In the genomic region with DNA sequence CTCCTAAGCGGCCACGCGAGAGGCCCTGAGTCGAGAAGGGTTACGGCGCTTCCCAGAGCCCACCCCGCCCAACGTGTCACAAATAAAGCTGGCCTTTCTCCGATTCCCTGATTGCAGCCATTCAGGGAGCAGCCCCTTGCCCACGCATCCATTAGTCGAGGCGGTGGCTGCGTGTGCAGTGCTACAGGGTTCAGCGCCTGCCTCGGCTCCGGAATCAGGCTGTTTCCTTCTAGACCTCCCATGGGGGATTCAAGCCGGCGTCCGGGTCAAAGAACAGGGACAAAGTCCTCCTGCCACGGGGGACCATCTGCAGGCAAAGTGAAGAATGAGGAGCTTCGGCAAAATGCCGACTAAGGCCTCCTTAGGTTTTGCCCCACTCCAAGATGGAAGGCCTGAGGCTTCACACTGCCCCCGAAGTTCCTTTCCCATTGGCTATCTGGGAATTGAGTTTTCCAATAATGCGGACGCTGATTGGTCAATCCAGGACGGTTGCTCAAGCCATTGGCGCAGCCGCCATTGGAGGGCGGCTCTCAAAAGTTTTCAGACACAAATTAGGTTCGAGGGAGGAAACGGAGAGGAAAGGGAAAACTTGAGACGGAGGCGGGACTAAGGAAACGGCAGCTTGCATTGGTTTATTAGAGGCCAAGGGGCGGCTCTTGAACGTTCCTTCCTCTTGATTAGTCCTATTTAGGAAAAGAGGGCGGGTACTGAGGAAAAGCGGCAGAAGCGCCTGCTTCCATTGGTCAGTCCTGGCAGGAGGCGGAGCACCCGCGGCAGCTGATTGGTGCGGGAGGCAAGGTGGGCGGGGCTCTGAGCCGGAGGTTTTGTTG, we compare ENCODE assay signal across 1 cellular context.
A peak's percentile ranks its signal among the peaks of the same experiment; 100 is the strongest.
TF ChIP-seq lines count a peak whose summit lies in the region.

No MANE protein-coding gene starts in this region.

TF ChIP-seq in HepG2, 621 proteins besides CTCF, POLR2A, EP300 and RAD21 (continued from another document and continues in another):
- TF ChIP-seq TMF1 (CRISPR knock-in tag; IDR thresholded peaks at IDR 0.05; ENCODE audit: low read depth), result no peak; the same call in 1 of the 2 replicates
- peak; percentile 73; the same call in 1 of the 2 replicates for TF ChIP-seq ARHGAP35 (CRISPR knock-in tag; IDR thresholded peaks at IDR 0.05; ENCODE audit: borderline replicate concordance)
- TF ChIP-seq, protein P1, sequence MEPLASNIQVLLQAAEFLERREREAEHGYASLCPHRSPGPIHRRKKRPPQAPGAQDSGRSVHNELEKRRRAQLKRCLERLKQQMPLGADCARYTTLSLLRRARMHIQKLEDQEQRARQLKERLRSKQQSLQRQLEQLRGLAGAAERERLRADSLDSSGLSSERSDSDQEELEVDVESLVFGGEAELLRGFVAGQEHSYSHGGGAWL (CRISPR knock-in tag; IDR thresholded peaks at IDR 0.05), result no peak
- TF ChIP-seq, protein P2, sequence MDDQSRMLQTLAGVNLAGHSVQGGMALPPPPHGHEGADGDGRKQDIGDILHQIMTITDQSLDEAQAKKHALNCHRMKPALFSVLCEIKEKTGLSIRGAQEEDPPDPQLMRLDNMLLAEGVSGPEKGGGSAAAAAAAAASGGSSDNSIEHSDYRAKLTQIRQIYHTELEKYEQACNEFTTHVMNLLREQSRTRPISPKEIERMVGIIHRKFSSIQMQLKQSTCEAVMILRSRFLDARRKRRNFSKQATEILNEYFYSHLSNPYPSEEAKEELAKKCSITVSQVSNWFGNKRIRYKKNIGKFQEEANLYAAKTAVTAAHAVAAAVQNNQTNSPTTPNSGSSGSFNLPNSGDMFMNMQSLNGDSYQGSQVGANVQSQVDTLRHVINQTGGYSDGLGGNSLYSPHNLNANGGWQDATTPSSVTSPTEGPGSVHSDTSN (CRISPR knock-in tag; IDR thresholded peaks at IDR 0.05; ENCODE audit: borderline replicate concordance), result no peak
- TF ChIP-seq THYN1 (CRISPR knock-in tag; IDR thresholded peaks at IDR 0.05; ENCODE audit: borderline replicate concordance, low read depth), result no peak
- TF ChIP-seq CHD4 (IDR thresholded peaks at IDR 0.05; ENCODE audit: borderline replicate concordance, low read length), result no peak; the same call in 1 of the 2 replicates
- peak; percentile 75; the same call in 1 of the 2 replicates for TF ChIP-seq ZNF577 (CRISPR knock-in tag; IDR thresholded peaks at IDR 0.05; ENCODE audit: borderline replicate concordance, low read depth)
- no peak for TF ChIP-seq RBM22 (optimal IDR thresholded peaks at IDR 0.05; ENCODE audit: low read length)
- TF ChIP-seq, protein P3, sequence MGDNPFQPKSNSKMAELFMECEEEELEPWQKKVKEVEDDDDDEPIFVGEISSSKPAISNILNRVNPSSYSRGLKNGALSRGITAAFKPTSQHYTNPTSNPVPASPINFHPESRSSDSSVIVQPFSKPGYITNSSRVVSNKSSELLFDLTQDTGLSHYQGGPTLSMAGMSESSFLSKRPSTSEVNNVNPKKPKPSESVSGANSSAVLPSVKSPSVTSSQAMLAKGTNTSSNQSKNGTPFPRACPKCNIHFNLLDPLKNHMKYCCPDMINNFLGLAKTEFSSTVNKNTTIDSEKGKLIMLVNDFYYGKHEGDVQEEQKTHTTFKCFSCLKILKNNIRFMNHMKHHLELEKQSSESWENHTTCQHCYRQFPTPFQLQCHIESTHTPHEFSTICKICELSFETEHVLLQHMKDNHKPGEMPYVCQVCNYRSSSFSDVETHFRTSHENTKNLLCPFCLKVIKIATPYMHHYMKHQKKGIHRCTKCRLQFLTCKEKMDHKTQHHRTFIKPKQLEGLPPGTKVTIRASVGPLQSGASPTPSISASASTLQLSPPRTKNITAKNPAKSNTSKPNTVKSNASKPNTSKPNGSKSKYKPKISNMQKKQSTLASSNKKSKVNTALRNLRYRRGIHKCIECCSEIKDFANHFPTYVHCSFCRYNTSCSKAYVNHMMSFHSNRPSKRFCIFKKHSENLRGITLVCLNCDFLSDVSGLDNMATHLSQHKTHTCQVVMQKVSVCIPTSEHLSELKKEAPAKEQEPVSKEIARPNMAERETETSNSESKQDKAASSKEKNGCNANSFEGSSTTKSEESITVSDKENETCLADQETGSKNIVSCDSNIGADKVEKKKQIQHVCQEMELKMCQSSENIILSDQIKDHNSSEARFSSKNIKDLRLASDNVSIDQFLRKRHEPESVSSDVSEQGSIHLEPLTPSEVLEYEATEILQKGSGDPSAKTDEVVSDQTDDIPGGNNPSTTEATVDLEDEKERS (CRISPR knock-in tag; IDR thresholded peaks at IDR 0.05), result no peak
- TF ChIP-seq MIER3 (CRISPR knock-in tag; IDR thresholded peaks at IDR 0.05; ENCODE audit: borderline replicate concordance), result no peak
- peak in 1 of 2 experiments; percentile 18; a peak in 1 of 4 replicates for TF ChIP-seq KLF16 (CRISPR knock-in tag; IDR thresholded peaks at IDR 0.05)
- TF ChIP-seq ARNTL (CRISPR knock-in tag; IDR thresholded peaks at IDR 0.05), result no peak
- no peak for TF ChIP-seq ZNF7 (CRISPR knock-in tag; IDR thresholded peaks at IDR 0.05)
- no peak for TF ChIP-seq ZNF234 (CRISPR knock-in tag; conservative IDR thresholded peaks at IDR 0.05)
- no peak; the same call in 1 of the 2 replicates for TF ChIP-seq MIER2 (CRISPR knock-in tag; IDR thresholded peaks at IDR 0.05)
- no peak for TF ChIP-seq HHEX (CRISPR knock-in tag; IDR thresholded peaks at IDR 0.05)
- peak; percentile 85 for TF ChIP-seq ZNF274 (CRISPR knock-in tag; IDR thresholded peaks at IDR 0.05)
- TF ChIP-seq ZBTB7B (CRISPR knock-in tag; IDR thresholded peaks at IDR 0.05), result no peak
- TF ChIP-seq ZNF776 (CRISPR knock-in tag; IDR thresholded peaks at IDR 0.05), result peak; percentile 81
- no peak for TF ChIP-seq ZNF546 (CRISPR knock-in tag; conservative IDR thresholded peaks at IDR 0.05)
- TF ChIP-seq, protein P4, sequence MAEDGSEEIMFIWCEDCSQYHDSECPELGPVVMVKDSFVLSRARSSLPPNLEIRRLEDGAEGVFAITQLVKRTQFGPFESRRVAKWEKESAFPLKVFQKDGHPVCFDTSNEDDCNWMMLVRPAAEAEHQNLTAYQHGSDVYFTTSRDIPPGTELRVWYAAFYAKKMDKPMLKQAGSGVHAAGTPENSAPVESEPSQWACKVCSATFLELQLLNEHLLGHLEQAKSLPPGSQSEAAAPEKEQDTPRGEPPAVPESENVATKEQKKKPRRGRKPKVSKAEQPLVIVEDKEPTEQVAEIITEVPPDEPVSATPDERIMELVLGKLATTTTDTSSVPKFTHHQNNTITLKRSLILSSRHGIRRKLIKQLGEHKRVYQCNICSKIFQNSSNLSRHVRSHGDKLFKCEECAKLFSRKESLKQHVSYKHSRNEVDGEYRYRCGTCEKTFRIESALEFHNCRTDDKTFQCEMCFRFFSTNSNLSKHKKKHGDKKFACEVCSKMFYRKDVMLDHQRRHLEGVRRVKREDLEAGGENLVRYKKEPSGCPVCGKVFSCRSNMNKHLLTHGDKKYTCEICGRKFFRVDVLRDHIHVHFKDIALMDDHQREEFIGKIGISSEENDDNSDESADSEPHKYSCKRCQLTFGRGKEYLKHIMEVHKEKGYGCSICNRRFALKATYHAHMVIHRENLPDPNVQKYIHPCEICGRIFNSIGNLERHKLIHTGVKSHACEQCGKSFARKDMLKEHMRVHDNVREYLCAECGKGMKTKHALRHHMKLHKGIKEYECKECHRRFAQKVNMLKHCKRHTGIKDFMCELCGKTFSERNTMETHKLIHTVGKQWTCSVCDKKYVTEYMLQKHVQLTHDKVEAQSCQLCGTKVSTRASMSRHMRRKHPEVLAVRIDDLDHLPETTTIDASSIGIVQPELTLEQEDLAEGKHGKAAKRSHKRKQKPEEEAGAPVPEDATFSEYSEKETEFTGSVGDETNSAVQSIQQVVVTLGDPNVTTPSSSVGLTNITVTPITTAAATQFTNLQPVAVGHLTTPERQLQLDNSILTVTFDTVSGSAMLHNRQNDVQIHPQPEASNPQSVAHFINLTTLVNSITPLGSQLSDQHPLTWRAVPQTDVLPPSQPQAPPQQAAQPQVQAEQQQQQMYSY (CRISPR knock-in tag; IDR thresholded peaks at IDR 0.05), result no peak; the same call in 1 of the 2 replicates
- TF ChIP-seq, protein P5, sequence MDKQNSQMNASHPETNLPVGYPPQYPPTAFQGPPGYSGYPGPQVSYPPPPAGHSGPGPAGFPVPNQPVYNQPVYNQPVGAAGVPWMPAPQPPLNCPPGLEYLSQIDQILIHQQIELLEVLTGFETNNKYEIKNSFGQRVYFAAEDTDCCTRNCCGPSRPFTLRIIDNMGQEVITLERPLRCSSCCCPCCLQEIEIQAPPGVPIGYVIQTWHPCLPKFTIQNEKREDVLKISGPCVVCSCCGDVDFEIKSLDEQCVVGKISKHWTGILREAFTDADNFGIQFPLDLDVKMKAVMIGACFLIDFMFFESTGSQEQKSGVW (CRISPR knock-in tag; IDR thresholded peaks at IDR 0.05; ENCODE audit: borderline replicate concordance), result no peak
- no peak; the same call in 1 of the 2 replicates for TF ChIP-seq ZSCAN20 (CRISPR knock-in tag; IDR thresholded peaks at IDR 0.05; ENCODE audit: borderline replicate concordance)
- no peak for TF ChIP-seq NFE2 (CRISPR knock-in tag; IDR thresholded peaks at IDR 0.05)
- TF ChIP-seq, protein P6, sequence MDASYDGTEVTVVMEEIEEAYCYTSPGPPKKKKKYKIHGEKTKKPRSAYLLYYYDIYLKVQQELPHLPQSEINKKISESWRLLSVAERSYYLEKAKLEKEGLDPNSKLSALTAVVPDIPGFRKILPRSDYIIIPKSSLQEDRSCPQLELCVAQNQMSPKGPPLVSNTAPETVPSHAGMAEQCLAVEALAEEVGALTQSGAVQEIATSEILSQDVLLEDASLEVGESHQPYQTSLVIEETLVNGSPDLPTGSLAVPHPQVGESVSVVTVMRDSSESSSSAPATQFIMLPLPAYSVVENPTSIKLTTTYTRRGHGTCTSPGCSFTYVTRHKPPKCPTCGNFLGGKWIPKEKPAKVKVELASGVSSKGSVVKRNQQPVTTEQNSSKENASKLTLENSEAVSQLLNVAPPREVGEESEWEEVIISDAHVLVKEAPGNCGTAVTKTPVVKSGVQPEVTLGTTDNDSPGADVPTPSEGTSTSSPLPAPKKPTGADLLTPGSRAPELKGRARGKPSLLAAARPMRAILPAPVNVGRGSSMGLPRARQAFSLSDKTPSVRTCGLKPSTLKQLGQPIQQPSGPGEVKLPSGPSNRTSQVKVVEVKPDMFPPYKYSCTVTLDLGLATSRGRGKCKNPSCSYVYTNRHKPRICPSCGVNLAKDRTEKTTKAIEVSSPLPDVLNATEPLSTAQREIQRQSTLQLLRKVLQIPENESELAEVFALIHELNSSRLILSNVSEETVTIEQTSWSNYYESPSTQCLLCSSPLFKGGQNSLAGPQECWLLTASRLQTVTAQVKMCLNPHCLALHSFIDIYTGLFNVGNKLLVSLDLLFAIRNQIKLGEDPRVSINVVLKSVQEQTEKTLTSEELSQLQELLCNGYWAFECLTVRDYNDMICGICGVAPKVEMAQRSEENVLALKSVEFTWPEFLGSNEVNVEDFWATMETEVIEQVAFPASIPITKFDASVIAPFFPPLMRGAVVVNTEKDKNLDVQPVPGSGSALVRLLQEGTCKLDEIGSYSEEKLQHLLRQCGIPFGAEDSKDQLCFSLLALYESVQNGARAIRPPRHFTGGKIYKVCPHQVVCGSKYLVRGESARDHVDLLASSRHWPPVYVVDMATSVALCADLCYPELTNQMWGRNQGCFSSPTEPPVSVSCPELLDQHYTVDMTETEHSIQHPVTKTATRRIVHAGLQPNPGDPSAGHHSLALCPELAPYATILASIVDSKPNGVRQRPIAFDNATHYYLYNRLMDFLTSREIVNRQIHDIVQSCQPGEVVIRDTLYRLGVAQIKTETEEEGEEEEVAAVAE (CRISPR knock-in tag; IDR thresholded peaks at IDR 0.05; ENCODE audit: borderline replicate concordance), result peak; percentile 100
- TF ChIP-seq HOXA3 (CRISPR knock-in tag; IDR thresholded peaks at IDR 0.05), result peak; percentile 97
- TF ChIP-seq MBD4 (IDR thresholded peaks at IDR 0.05; ENCODE audit: borderline replicate concordance, low read length), result no peak
- peak; percentile 82; the same call in 1 of the 2 replicates for TF ChIP-seq RNF2 (conservative IDR thresholded peaks at IDR 0.05; ENCODE audit: low read depth)
- TF ChIP-seq, protein P7, sequence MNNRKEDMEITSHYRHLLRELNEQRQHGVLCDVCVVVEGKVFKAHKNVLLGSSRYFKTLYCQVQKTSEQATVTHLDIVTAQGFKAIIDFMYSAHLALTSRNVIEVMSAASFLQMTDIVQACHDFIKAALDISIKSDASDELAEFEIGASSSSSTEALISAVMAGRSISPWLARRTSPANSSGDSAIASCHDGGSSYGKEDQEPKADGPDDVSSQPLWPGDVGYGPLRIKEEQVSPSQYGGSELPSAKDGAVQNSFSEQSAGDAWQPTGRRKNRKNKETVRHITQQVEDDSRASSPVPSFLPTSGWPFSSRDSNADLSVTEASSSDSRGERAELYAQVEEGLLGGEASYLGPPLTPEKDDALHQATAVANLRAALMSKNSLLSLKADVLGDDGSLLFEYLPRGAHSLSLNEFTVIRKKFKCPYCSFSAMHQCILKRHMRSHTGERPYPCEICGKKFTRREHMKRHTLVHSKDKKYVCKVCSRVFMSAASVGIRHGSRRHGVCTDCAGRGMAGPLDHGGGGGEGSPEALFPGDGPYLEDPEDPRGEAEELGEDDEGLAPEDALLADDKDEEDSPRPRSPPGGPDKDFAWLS (CRISPR knock-in tag; IDR thresholded peaks at IDR 0.05; ENCODE audit: borderline replicate concordance), result no peak
- no peak for TF ChIP-seq PHB2 (IDR thresholded peaks at IDR 0.05; ENCODE audit: partially characterized antibody)
- TF ChIP-seq, protein P8, sequence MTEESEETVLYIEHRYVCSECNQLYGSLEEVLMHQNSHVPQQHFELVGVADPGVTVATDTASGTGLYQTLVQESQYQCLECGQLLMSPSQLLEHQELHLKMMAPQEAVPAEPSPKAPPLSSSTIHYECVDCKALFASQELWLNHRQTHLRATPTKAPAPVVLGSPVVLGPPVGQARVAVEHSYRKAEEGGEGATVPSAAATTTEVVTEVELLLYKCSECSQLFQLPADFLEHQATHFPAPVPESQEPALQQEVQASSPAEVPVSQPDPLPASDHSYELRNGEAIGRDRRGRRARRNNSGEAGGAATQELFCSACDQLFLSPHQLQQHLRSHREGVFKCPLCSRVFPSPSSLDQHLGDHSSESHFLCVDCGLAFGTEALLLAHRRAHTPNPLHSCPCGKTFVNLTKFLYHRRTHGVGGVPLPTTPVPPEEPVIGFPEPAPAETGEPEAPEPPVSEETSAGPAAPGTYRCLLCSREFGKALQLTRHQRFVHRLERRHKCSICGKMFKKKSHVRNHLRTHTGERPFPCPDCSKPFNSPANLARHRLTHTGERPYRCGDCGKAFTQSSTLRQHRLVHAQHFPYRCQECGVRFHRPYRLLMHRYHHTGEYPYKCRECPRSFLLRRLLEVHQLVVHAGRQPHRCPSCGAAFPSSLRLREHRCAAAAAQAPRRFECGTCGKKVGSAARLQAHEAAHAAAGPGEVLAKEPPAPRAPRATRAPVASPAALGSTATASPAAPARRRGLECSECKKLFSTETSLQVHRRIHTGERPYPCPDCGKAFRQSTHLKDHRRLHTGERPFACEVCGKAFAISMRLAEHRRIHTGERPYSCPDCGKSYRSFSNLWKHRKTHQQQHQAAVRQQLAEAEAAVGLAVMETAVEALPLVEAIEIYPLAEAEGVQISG (CRISPR knock-in tag; IDR thresholded peaks at IDR 0.05), result no peak; the same call in 1 of the 2 replicates
- TF ChIP-seq ZNF850 (CRISPR knock-in tag; conservative IDR thresholded peaks at IDR 0.05), result no peak
- no peak for TF ChIP-seq ZNF674 (CRISPR knock-in tag; IDR thresholded peaks at IDR 0.05; ENCODE audit: low read depth)
- TF ChIP-seq ZNF841 (CRISPR knock-in tag; IDR thresholded peaks at IDR 0.05; ENCODE audit: borderline replicate concordance), result no peak
- 0 out of 2 replicates have a peak, but pooled peaks have one; percentile 49 for TF ChIP-seq MAFG (CRISPR knock-in tag; IDR thresholded peaks at IDR 0.05)
- TF ChIP-seq FOXJ3 (CRISPR knock-in tag; IDR thresholded peaks at IDR 0.05; ENCODE audit: borderline replicate concordance), result no peak
